8 cellular contexts compared by ENCODE assay signal in the genomic region with DNA sequence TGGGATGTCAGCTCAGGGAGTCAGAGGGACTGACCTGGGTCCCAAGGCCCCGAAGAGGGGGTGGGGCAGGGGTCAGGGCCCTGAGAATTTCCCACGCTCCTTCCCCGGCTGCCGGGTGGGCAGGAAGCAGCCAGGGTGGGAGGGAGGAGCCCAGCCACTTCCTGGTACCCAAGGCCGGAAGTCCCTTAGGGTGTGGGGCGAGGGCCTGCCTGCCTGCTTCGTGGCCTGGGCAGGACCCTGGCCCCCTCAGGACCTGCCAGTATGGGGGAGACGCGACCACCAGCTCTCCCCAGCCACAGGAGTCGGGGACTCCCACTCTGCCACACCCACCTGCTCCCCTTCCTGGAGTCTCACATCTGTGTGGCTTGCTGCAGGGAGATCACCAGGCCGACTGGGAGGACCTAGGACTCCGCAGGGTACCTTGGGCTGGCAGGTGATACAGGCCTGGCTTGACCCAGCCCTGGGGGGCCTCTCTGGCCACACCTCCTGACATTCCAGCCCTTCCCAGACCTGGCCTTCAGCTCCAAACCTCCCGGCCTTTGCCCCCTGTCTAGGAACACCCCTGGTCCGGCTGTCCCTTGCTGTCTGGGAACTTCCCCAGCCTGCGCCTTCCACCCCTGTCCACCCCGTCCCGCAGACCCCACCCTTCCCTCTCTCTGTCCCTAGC. TPM values are rescaled to one million over a fixed set of nuclear protein-coding genes. Genes with fewer than 3 reads are reported as not detected.
DNase-seq lines count a peak whose midpoint lies in the region; ATAC-seq and TF ChIP-seq lines count a peak whose summit lies in the region.

No MANE protein-coding gene starts in this region.

- no peaks in the 10 kb centered on the region for H3K9me2 ChIP-seq in neural cell (ENCODE audit: insufficient read depth, low read length)

- H3K36me3 ChIP-seq in BE2C: peaks cover 38% of the 10 kb centered on the region
- no peaks in the 10 kb centered on the region for H3K36me3 ChIP-seq in neural cell (ENCODE audit: insufficient read depth, low read length)

- H3F3A ChIP-seq in neural cell (ENCODE audit: insufficient read depth, low read length, poor library complexity, severe bottlenecking): no peaks in the 10 kb centered on the region

- no peak for TF ChIP-seq RAD21 in neural cell (conservative IDR thresholded peaks at IDR 0.05)

- no peak overlapping the region for H2AFZ ChIP-seq in neural cell (ENCODE audit: low read depth, low read length)

- ATAC-seq in GM19328 (IDR thresholded peaks at IDR 0.05; ENCODE audit: unreplicated experiment): peak; percentile 33
- peak; percentile 6 for ATAC-seq in esophagus mucosa

- H3K4me2 ChIP-seq in neural cell (ENCODE audit: low read length): no peak overlapping the region

- DNase-seq in BE2C (peak; percentile 63), MV-4-11 (lab: John Stamatoyannopoulos, UW) (peak; percentile 75), NCI-H1105 (lab: John Stamatoyannopoulos, UW) (no peak), NCI-H2196 (lab: John Stamatoyannopoulos, UW; ENCODE audit: unreplicated experiment) (no peak)
- DNase-seq in activated CD8-positive, alpha-beta memory T cell treated with anti-CD3 and anti-CD28 coated beads, Interleukin-2, amount 50 U/mL, for 48 hours: peak; percentile 84

- H3K27ac ChIP-seq in neural cell (ENCODE audit: low read length): peak overlapping the region; percentile 95

- no peak for TF ChIP-seq EP300 in neural cell (conservative IDR thresholded peaks at IDR 0.05; ENCODE audit: poor library complexity, severe bottlenecking)

- H4K20me1 ChIP-seq in neural cell (ENCODE audit: insufficient read depth): no peaks in the 10 kb centered on the region

- H3K9me3 ChIP-seq in BE2C (no peaks in the 10 kb centered on the region), neural cell (ENCODE audit: low read length) (no peaks in the 10 kb centered on the region)

- peaks cover 36% of the 10 kb centered on the region for H3K4me1 ChIP-seq in BE2C

- TF ChIP-seq CTCF in BE2C (IDR thresholded peaks at IDR 0.05; ENCODE audit: low read depth, low read length) (no peak), neural cell (IDR thresholded peaks at IDR 0.05; ENCODE audit: poor library complexity, severe bottlenecking) (no peak)

- H3K4me3 ChIP-seq in BE2C (ENCODE audit: low read depth, low read length): no peak overlapping the region
- no peak overlapping the region for H3K4me3 ChIP-seq in neural cell (ENCODE audit: low read length)

- peaks cover 47% of the 10 kb centered on the region for H3K79me2 ChIP-seq in neural cell (replicated peaks; ENCODE audit: insufficient read depth, low read length)

- no peaks in the 10 kb centered on the region for H3K27me3 ChIP-seq in BE2C
- H3K27me3 ChIP-seq in neural cell (ENCODE audit: insufficient read depth, low read depth, low read length): no peaks in the 10 kb centered on the region

- H3K9ac ChIP-seq in neural cell (ENCODE audit: low read length): peak overlapping the region; percentile 84

TF ChIP-seq in neural cell, 6 proteins besides CTCF, POLR2A, EP300 and RAD21:
- TF ChIP-seq POLR2AphosphoS5 (IDR thresholded peaks at IDR 0.05) (peak; percentile 38), EZH2 (IDR thresholded peaks at IDR 0.05; ENCODE audit: borderline replicate concordance, insufficient read depth, low read length, poor library complexity, severe bottlenecking) (no peak)

RNA-seq across cellular contexts. Expression of a gene that starts 9.8 kb away (rescaled TPM):
- 385 TPM for polyA plus RNA-seq in BE2C (2012; ENCODE audit: insufficient read depth, insufficient read length, low read depth)
- 172 TPM for total RNA-seq in esophagus mucosa
- 1,663 and 1,665 TPM in 2 replicates for polyA plus RNA-seq in neural cell
- polyA minus RNA-seq in neural cell: 542 and 651 TPM in 2 replicates

RNA-seq across cellular contexts. Expression of a gene that starts 11.0 kb away (rescaled TPM):
- polyA plus RNA-seq in BE2C (2012; ENCODE audit: insufficient read depth, insufficient read length, low read depth): 186 TPM
- total RNA-seq in esophagus mucosa: 99.3 TPM
- polyA plus RNA-seq in neural cell: 24.8 and 28.3 TPM in 2 replicates
- polyA minus RNA-seq in neural cell: 56.4 and 57.9 TPM in 2 replicates

RNA-seq across cellular contexts. Expression of a gene that starts 16.0 kb away (rescaled TPM):
- polyA plus RNA-seq in BE2C (2012; ENCODE audit: insufficient read depth, insufficient read length, low read depth): 224 TPM
- 41.2 TPM for total RNA-seq in esophagus mucosa
- polyA plus RNA-seq in neural cell: 21.7 and 28.4 TPM in 2 replicates
- polyA minus RNA-seq in neural cell: 5.1 and 7.5 TPM in 2 replicates

RNA-seq across cellular contexts. Expression of a gene that starts 17.8 kb away (rescaled TPM):
- polyA plus RNA-seq in BE2C (2012; ENCODE audit: insufficient read depth, insufficient read length, low read depth): 658 TPM
- total RNA-seq in esophagus mucosa: 251 TPM
- polyA plus RNA-seq in neural cell: 22.8 and 47.8 TPM in 2 replicates
- polyA minus RNA-seq in neural cell: 9.0 and 13.3 TPM in 2 replicates

RNA-seq across cellular contexts. Expression of a gene that starts 21.5 kb away (rescaled TPM):
- 23.0 TPM for polyA plus RNA-seq in BE2C (2012; ENCODE audit: insufficient read depth, insufficient read length, low read depth)
- total RNA-seq in esophagus mucosa: 2.0 TPM
- polyA plus RNA-seq in neural cell: 18.2 and 24.5 TPM in 2 replicates
- 16.6 and 21.7 TPM in 2 replicates for polyA minus RNA-seq in neural cell

Comparison
In these comparisons a context has a peak if more than half of its experiments do, and no peak if none do; other contexts are left out.
1. DNase-seq: peak in BE2C (single experiment), MV-4-11 (single experiment) and activated CD8-positive, alpha-beta memory T cell treated with anti-CD3 and anti-CD28 coated beads, Interleukin-2, amount 50 U/mL, for 48 hours (single experiment); none in NCI-H1105 (single experiment) and NCI-H2196 (single experiment).